Comparison of ENCODE assay signal across 13 cellular contexts in genomic region chr17:57667461-57667923, GRCh38.
DNase-seq lines count a peak whose midpoint lies in the region; ATAC-seq and TF ChIP-seq lines count a peak whose summit lies in the region.
"Had no signal": no experiment of that assay in that cellular context is flagged by ENCODE, and none has a peak within 500 bp of the region (broad histone marks: within the 10 kb centered on the region; RNA-seq: fewer than 3 reads in every experiment).

No MANE protein-coding gene starts in this region.

- H3K4me3 Mint-ChIP-seq in stimulated activated naive CD8-positive, alpha-beta T cell treated with anti-CD3 and anti-CD28 coated beads, Interleukin-15, Interleukin-2, amounts not matched to agents 100 ng/mL and 50 ng/mL, for 24 hours: no peak overlapping the region
- H3K4me3 Mint-ChIP-seq in central memory CD8-positive, alpha-beta T cell: no peak overlapping the region
- no peak overlapping the region for H3K4me3 Mint-ChIP-seq in neural crest cell
- no peak overlapping the region for H3K4me3 Mint-ChIP-seq in GM23338
- H3K4me3 Mint-ChIP-seq: B cell had no signal

- no peaks in the 10 kb centered on the region; the same call in none of the 2 replicates for H4K20me1 ChIP-seq in GM23338 (replicated peaks; ENCODE audit: insufficient read depth)

- H3K27me3 Mint-ChIP-seq in stimulated activated naive CD8-positive, alpha-beta T cell treated with anti-CD3 and anti-CD28 coated beads, Interleukin-15, Interleukin-2, amounts not matched to agents 100 ng/mL and 50 ng/mL, for 24 hours: no peaks in the 10 kb centered on the region
- no peaks in the 10 kb centered on the region for H3K27me3 Mint-ChIP-seq in central memory CD8-positive, alpha-beta T cell
- H3K27me3 Mint-ChIP-seq in neural crest cell (ENCODE audit: low read depth): no peaks in the 10 kb centered on the region
- peaks cover 15% of the 10 kb centered on the region for H3K27me3 Mint-ChIP-seq in GM23338 (ENCODE audit: insufficient read depth, low read depth, poor library complexity)
- H3K27me3 Mint-ChIP-seq: B cell had no signal

- peaks cover 32% of the 10 kb centered on the region for H3K4me1 ChIP-seq in GM23338 (ENCODE audit: insufficient read depth)

- H3F3A ChIP-seq in GM23338 (replicated peaks; ENCODE audit: low read depth): no peaks in the 10 kb centered on the region; the same call in 1 of the 2 replicates

- H3K4me1 Mint-ChIP-seq in stimulated activated naive CD8-positive, alpha-beta T cell treated with anti-CD3 and anti-CD28 coated beads, Interleukin-15, Interleukin-2, amounts not matched to agents 100 ng/mL and 50 ng/mL, for 24 hours (ENCODE audit: low read depth): peaks cover 46% of the 10 kb centered on the region
- H3K4me1 Mint-ChIP-seq in central memory CD8-positive, alpha-beta T cell: peaks cover 43% of the 10 kb centered on the region
- peaks cover 60% of the 10 kb centered on the region for H3K4me1 Mint-ChIP-seq in neural crest cell
- peaks cover 49% of the 10 kb centered on the region for H3K4me1 Mint-ChIP-seq in GM23338

- ATAC-seq in stimulated activated naive CD8-positive, alpha-beta T cell treated with anti-CD3 and anti-CD28 coated beads, Interleukin-15, Interleukin-2, amounts not matched to agents 100 U/mL and 50 U/mL, for 24 hours: no peak
- ATAC-seq in central memory CD8-positive, alpha-beta T cell (replicated peaks; ENCODE audit: extremely low read depth, poor library complexity, severe bottlenecking): no peak
- ATAC-seq in GM23338: no peak
- ATAC-seq: lower lobe of right lung had no signal

- H2AFZ ChIP-seq in GM23338: no peak overlapping the region

- no peak for DNase-seq in stimulated activated naive CD8-positive, alpha-beta T cell treated with anti-CD3 and anti-CD28 coated beads, Interleukin-15, Interleukin-2, amounts not matched to agents 100 U/mL and 50 U/mL, for 24 hours
- no peak for DNase-seq in central memory CD8-positive, alpha-beta T cell (ENCODE audit: low spot score in 2 of 2)
- DNase-seq in neural crest cell (ENCODE audit: low read depth, low spot score) (no peak), GM23338 (ENCODE audit: low spot score) (no peak), SHP77 (lab: John Stamatoyannopoulos, UW) (no peak), GM13976 (ENCODE audit: low spot score) (no peak)
- DNase-seq: amniotic stem cell, lower lobe of right lung, NCI-H1930, SHP77 treated with DMSO at 0.1 percent for 48 hours had no signal

- no peak overlapping the region for H3K4me2 ChIP-seq in GM23338

- no peaks in the 10 kb centered on the region for H3K36me3 ChIP-seq in GM23338 (ENCODE audit: insufficient read depth)
- H3K36me3 ChIP-seq: lower lobe of right lung, suprapubic skin had no signal

- no peak overlapping the region for H3K4me3 ChIP-seq in GM23338
- H3K4me3 ChIP-seq: lower lobe of right lung, suprapubic skin had no signal

- no peaks in the 10 kb centered on the region for H3K9me2 ChIP-seq in GM23338 (ENCODE audit: insufficient read depth)

- H3K27ac Mint-ChIP-seq in stimulated activated naive CD8-positive, alpha-beta T cell treated with anti-CD3 and anti-CD28 coated beads, Interleukin-15, Interleukin-2, amounts not matched to agents 100 ng/mL and 50 ng/mL, for 24 hours: peak overlapping the region; percentile 14
- H3K27ac Mint-ChIP-seq in central memory CD8-positive, alpha-beta T cell (ENCODE audit: low read depth): peak overlapping the region; percentile 65
- H3K27ac Mint-ChIP-seq in neural crest cell (ENCODE audit: unreplicated experiment) (peak overlapping the region; percentile 81), GM23338 (no peak overlapping the region)

- H3K79me2 ChIP-seq in GM23338 (replicated peaks; ENCODE audit: insufficient read depth): no peaks in the 10 kb centered on the region

- no peak overlapping the region for H3K27ac ChIP-seq in GM23338 (ENCODE audit: low read depth)
- H3K27ac ChIP-seq: suprapubic skin had no signal

- H3K27me3 ChIP-seq in GM23338 (ENCODE audit: insufficient read depth): no peaks in the 10 kb centered on the region
- H3K27me3 ChIP-seq: suprapubic skin had no signal

- TF ChIP-seq CTCF in neural crest cell (conservative IDR thresholded peaks at IDR 0.05) (no peak), GM23338 (conservative IDR thresholded peaks at IDR 0.05; ENCODE audit: low read depth in 2 of 2) (no peak), GM13976 (IDR thresholded peaks at IDR 0.05; ENCODE audit: borderline replicate concordance, control extremely low read depth, extremely low read depth, insufficient read depth, missing control alignments) (no peak)

- H3K36me3 Mint-ChIP-seq in stimulated activated naive CD8-positive, alpha-beta T cell treated with anti-CD3 and anti-CD28 coated beads, Interleukin-15, Interleukin-2, amounts not matched to agents 100 ng/mL and 50 ng/mL, for 24 hours (ENCODE audit: low read depth): peaks cover 8% of the 10 kb centered on the region
- H3K36me3 Mint-ChIP-seq in central memory CD8-positive, alpha-beta T cell (ENCODE audit: insufficient read depth): peaks cover 6% of the 10 kb centered on the region
- H3K36me3 Mint-ChIP-seq in neural crest cell (ENCODE audit: low read depth) (no peaks in the 10 kb centered on the region), GM23338 (ENCODE audit: low read depth) (no peaks in the 10 kb centered on the region)

- in situ Hi-C loops in GM13976 (cut with MboI; ENCODE audit: low sequenced_read_pairs, unreplicated experiment): loop anchor here (10.0 kb wide), 1 partner anchor 423 kb away; no protein-coding TSS in a partner anchor

- H3K9me3 Mint-ChIP-seq in stimulated activated naive CD8-positive, alpha-beta T cell treated with anti-CD3 and anti-CD28 coated beads, Interleukin-15, Interleukin-2, amounts not matched to agents 100 ng/mL and 50 ng/mL, for 24 hours: no peaks in the 10 kb centered on the region
- no peaks in the 10 kb centered on the region for H3K9me3 Mint-ChIP-seq in central memory CD8-positive, alpha-beta T cell
- H3K9me3 Mint-ChIP-seq in neural crest cell: no peaks in the 10 kb centered on the region
- no peaks in the 10 kb centered on the region for H3K9me3 Mint-ChIP-seq in GM23338

TF ChIP-seq in GM23338, 12 proteins besides CTCF, POLR2A, EP300 and RAD21 (continues in another document):
- TF ChIP-seq CREB1 (CRISPR knock-in tag; IDR thresholded peaks at IDR 0.05; ENCODE audit: low read depth): no peak
- TF ChIP-seq JUNB (IDR thresholded peaks at IDR 0.05; ENCODE audit: unreplicated experiment): no peak
- no peak for TF ChIP-seq ZNF462 (CRISPR knock-in tag; IDR thresholded peaks at IDR 0.05)
- TF ChIP-seq NANOG (IDR thresholded peaks at IDR 0.05; ENCODE audit: borderline replicate concordance): no peak
- TF ChIP-seq EZH2 (IDR thresholded peaks at IDR 0.05; ENCODE audit: low read depth, unreplicated experiment): no peak
- no peak for TF ChIP-seq STAT1 (IDR thresholded peaks at IDR 0.05; ENCODE audit: unreplicated experiment)
